ENCODE assay signal across 8 cellular contexts in genomic region chr12:53078425-53079225, GRCh38. TPM values are rescaled to one million over a fixed set of nuclear protein-coding genes. Genes with fewer than 3 reads are reported as not detected.
A peak's percentile ranks its signal among the peaks of the same experiment; 100 is the strongest.
DNase-seq lines count a peak whose midpoint lies in the region; ATAC-seq, FAIRE-seq and TF ChIP-seq lines count a peak whose summit lies in the region.

No MANE protein-coding gene starts in this region.

- no peaks in the 10 kb centered on the region for H3K27me3 Mint-ChIP-seq in activated naive CD8-positive, alpha-beta T cell treated with anti-CD3 and anti-CD28 coated beads, Interleukin-2, amount 50 U/mL, for 24 hours
- peaks cover 5 to 6% (median 6%) of the 10 kb centered on the region in 3 donors for H3K27me3 Mint-ChIP-seq in immature natural killer cell (ENCODE audit: low read depth in 3 of 3)
- no peaks in the 10 kb centered on the region for H3K27me3 Mint-ChIP-seq in stimulated activated naive CD8-positive, alpha-beta T cell treated with anti-CD3 and anti-CD28 coated beads, Interleukin-15, amount 100 ng/mL, for 72 hours

- peaks cover 6% of the 10 kb centered on the region; the same call in 1 of the 2 replicates for H3K4me1 ChIP-seq in ES-I3 (ENCODE audit: insufficient read depth, low read length)

- peaks cover 6% of the 10 kb centered on the region for H3K36me3 Mint-ChIP-seq in activated naive CD8-positive, alpha-beta T cell treated with anti-CD3 and anti-CD28 coated beads, Interleukin-2, amount 50 U/mL, for 24 hours (ENCODE audit: low read depth)
- peaks cover 7 to 16% (median 11%) of the 10 kb centered on the region in 3 donors for H3K36me3 Mint-ChIP-seq in immature natural killer cell

- DNase-seq in H54 (ENCODE audit: insufficient read length, low spot score) (no peak), NCI-H128 (lab: John Stamatoyannopoulos, UW; ENCODE audit: unreplicated experiment) (peak; percentile 27), immature natural killer cell (no peak)
- DNase-seq in activated naive CD8-positive, alpha-beta T cell treated with anti-CD3 and anti-CD28 coated beads, Interleukin-2, amount 50 U/mL, for 24 hours = no peak
- DNase-seq in stimulated activated naive CD8-positive, alpha-beta T cell treated with anti-CD3 and anti-CD28 coated beads, Interleukin-15, amount 100 ng/mL, for 72 hours = peak in 1 of 2 donors; percentile 63
- DNase-seq in activated effector memory CD4-positive, alpha-beta T cell treated with Interleukin-2 at 50 U/mL for 16 hours = no peak

- peak overlapping the region; percentile 90 for H3K4me3 Mint-ChIP-seq in activated naive CD8-positive, alpha-beta T cell treated with anti-CD3 and anti-CD28 coated beads, Interleukin-2, amount 50 U/mL, for 24 hours
- H3K4me3 Mint-ChIP-seq in immature natural killer cell = peak overlapping the region; percentile 88 to 98 (median 94)
- peak overlapping the region; percentile 83 to 97 for H3K4me3 Mint-ChIP-seq in stimulated activated naive CD8-positive, alpha-beta T cell treated with anti-CD3 and anti-CD28 coated beads, Interleukin-15, amount 100 ng/mL, for 72 hours

- peak; percentile 67 for TF ChIP-seq POLR2A in H54 (IDR thresholded peaks at IDR 0.05; ENCODE audit: low read depth, low read length)

- H3K9me3 Mint-ChIP-seq in activated naive CD8-positive, alpha-beta T cell treated with anti-CD3 and anti-CD28 coated beads, Interleukin-2, amount 50 U/mL, for 24 hours = no peaks in the 10 kb centered on the region
- no peaks in the 10 kb centered on the region for H3K9me3 Mint-ChIP-seq in immature natural killer cell
- H3K9me3 Mint-ChIP-seq in stimulated activated naive CD8-positive, alpha-beta T cell treated with anti-CD3 and anti-CD28 coated beads, Interleukin-15, amount 100 ng/mL, for 72 hours = no peaks in the 10 kb centered on the region

- no peaks in the 10 kb centered on the region for H3K36me3 ChIP-seq in ES-I3 (ENCODE audit: insufficient read depth, low read length)

- no peaks in the 10 kb centered on the region for H3K9me3 ChIP-seq in ES-I3 (ENCODE audit: control insufficient read depth, insufficient read depth, low read length)

- peaks cover 34% of the 10 kb centered on the region for H3K4me1 Mint-ChIP-seq in activated naive CD8-positive, alpha-beta T cell treated with anti-CD3 and anti-CD28 coated beads, Interleukin-2, amount 50 U/mL, for 24 hours
- H3K4me1 Mint-ChIP-seq in immature natural killer cell = peaks cover 40 to 59% of the 10 kb centered on the region in 2 donors
- H3K4me1 Mint-ChIP-seq in stimulated activated naive CD8-positive, alpha-beta T cell treated with anti-CD3 and anti-CD28 coated beads, Interleukin-15, amount 100 ng/mL, for 72 hours = peaks cover 52% of the 10 kb centered on the region

- peak overlapping the region; percentile 93 for H3K27ac Mint-ChIP-seq in activated naive CD8-positive, alpha-beta T cell treated with anti-CD3 and anti-CD28 coated beads, Interleukin-2, amount 50 U/mL, for 24 hours
- peak overlapping the region; percentile 72 to 96 (median 92) for H3K27ac Mint-ChIP-seq in immature natural killer cell
- peak overlapping the region; percentile 97 to 99 for H3K27ac Mint-ChIP-seq in stimulated activated naive CD8-positive, alpha-beta T cell treated with anti-CD3 and anti-CD28 coated beads, Interleukin-15, amount 100 ng/mL, for 72 hours

- peak; percentile 6 for ATAC-seq in activated naive CD8-positive, alpha-beta T cell treated with anti-CD3 and anti-CD28 coated beads, Interleukin-2, amount 50 U/mL, for 24 hours
- peak; percentile 58 for ATAC-seq in stimulated activated naive CD8-positive, alpha-beta T cell treated with anti-CD3 and anti-CD28 coated beads, Interleukin-15, amount 100 ng/mL, for 72 hours
- ATAC-seq in HG02759 (IDR thresholded peaks at IDR 0.05; ENCODE audit: unreplicated experiment) = no peak

- H3K9ac ChIP-seq in ES-I3 (ENCODE audit: low read depth, low read length) = peak overlapping the region; percentile 75

- FAIRE-seq in H54 (lab: Jason Lieb, UNC) = no peak

RNA-seq across cellular contexts. Expression of gene SPRYD3, which starts 0.6 kb away (rescaled TPM):
- polyA plus RNA-seq in immature natural killer cell = 10 to 100 TPM; 35.6 to 70.4 (median 59.6) TPM

RNA-seq across cellular contexts. Expression of gene IGFBP6, which starts 18.8 kb away (rescaled TPM):
- polyA plus RNA-seq in immature natural killer cell = 1 to 10 TPM in 1 of 3 donors, under 1 TPM in 1, not detected in 1; 0.69 to 2.1 TPM

RNA-seq across cellular contexts. Expression of gene SOAT2, which starts 24.7 kb away (rescaled TPM):
- polyA plus RNA-seq in immature natural killer cell = not detected

RNA-seq across cellular contexts. Expression of gene TNS2, which starts 28.8 kb away (rescaled TPM):
- polyA plus RNA-seq in immature natural killer cell = not detected
